In the genomic region with DNA sequence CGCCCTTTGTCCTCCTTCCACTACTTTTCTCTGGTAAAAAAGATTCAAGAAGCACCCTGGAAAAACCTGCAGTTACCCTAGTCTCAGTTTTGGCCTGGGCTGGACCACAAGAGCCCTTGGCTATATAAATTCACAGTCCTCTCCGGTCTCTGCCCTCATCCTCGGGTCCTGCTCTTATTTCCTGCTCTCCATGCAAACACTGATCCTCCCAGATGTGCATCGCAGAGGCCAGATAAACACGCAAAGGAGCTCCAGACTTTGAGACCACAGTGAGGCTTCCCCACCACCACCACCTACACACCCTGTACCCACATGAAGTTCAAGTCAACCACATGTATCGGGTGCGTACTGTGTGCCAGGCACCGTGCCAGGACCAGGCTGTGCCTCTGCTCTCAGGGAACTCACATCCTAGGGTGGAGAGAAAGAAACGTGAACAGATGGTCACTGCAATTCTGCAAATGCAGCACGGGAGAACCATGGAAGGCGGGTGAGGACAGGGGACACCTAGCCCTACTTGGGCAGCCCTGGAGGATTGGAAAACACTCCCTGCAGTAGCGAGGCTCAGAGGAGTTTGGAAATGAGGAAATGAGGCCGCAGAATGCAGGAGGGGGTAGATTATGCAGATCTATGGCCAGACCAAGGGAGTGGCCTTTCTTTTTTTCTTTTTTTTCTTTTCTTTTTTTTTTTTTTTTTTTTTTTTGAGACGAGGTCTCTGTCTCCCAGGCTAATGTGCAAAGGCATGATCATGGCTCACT, we compare ENCODE assay signal across 8 cellular contexts. TPM values are rescaled to one million over a fixed set of nuclear protein-coding genes. Genes with fewer than 3 reads are reported as not detected.
DNase-seq lines count a peak whose midpoint lies in the region; ATAC-seq lines count a peak whose summit lies in the region.

No MANE protein-coding gene starts in this region.

- peak overlapping the region; percentile 63 for H3K4me3 Mint-ChIP-seq in activated CD4-positive, alpha-beta memory T cell treated with anti-CD3 and anti-CD28 coated beads for 36 hours
- peak overlapping the region; percentile 79 for H3K4me3 Mint-ChIP-seq in memory B cell
- H3K4me3 Mint-ChIP-seq in stimulated activated memory B cell treated with anti-CD40 and anti-IgM and Interleukin-4, amounts not matched to agents 10 μg/mL and 1 μg/mL and 100 μg/mL, for 72 hours = peak overlapping the region; percentile 77

- no peaks in the 10 kb centered on the region for H3K9me3 Mint-ChIP-seq in activated CD4-positive, alpha-beta memory T cell treated with anti-CD3 and anti-CD28 coated beads for 36 hours
- H3K9me3 Mint-ChIP-seq in memory B cell = no peaks in the 10 kb centered on the region
- H3K9me3 Mint-ChIP-seq in stimulated activated memory B cell treated with anti-CD40 and anti-IgM and Interleukin-4, amounts not matched to agents 10 μg/mL and 1 μg/mL and 100 μg/mL, for 72 hours = no peaks in the 10 kb centered on the region

- peaks cover 17% of the 10 kb centered on the region for H3K36me3 Mint-ChIP-seq in activated CD4-positive, alpha-beta memory T cell treated with anti-CD3 and anti-CD28 coated beads for 36 hours
- H3K36me3 Mint-ChIP-seq in memory B cell = peaks cover 19% of the 10 kb centered on the region
- peaks cover 32% of the 10 kb centered on the region for H3K36me3 Mint-ChIP-seq in stimulated activated memory B cell treated with anti-CD40 and anti-IgM and Interleukin-4, amounts not matched to agents 10 μg/mL and 1 μg/mL and 100 μg/mL, for 72 hours

- H3K4me3 ChIP-seq in ectodermal cell (ENCODE audit: insufficient read depth, low read depth, low read length) = peak overlapping the region; percentile 37

- peak; percentile 13 for ATAC-seq in GM21528 (IDR thresholded peaks at IDR 0.05; ENCODE audit: low FRiP score, unreplicated experiment)
- ATAC-seq in memory B cell (ENCODE audit: low read depth) = no peak
- peak; percentile 37 for ATAC-seq in stimulated activated memory B cell treated with anti-CD40 and anti-IgM and Interleukin-4, amounts not matched to agents 10 μg/mL and 1 μg/mL and 100 μg/mL, for 72 hours
- ATAC-seq in HG03097 (IDR thresholded peaks at IDR 0.05; ENCODE audit: low FRiP score, unreplicated experiment) = no peak

- intact Hi-C loops in activated CD4-positive, alpha-beta memory T cell treated with anti-CD3 and anti-CD28 coated beads for 36 hours (cut with micrococcal nuclease) = loop anchor here (1.0 to 5.0 kb wide), 7 partner anchors 11 to 980 kb away; a partner anchor contains a TSS

- peaks cover 36% of the 10 kb centered on the region for H3K4me1 Mint-ChIP-seq in activated CD4-positive, alpha-beta memory T cell treated with anti-CD3 and anti-CD28 coated beads for 36 hours (ENCODE audit: low read depth)
- peaks cover 28% of the 10 kb centered on the region for H3K4me1 Mint-ChIP-seq in memory B cell
- H3K4me1 Mint-ChIP-seq in stimulated activated memory B cell treated with anti-CD40 and anti-IgM and Interleukin-4, amounts not matched to agents 10 μg/mL and 1 μg/mL and 100 μg/mL, for 72 hours = peaks cover 56% of the 10 kb centered on the region

- H3K4me1 ChIP-seq in ectodermal cell (ENCODE audit: control insufficient read depth, insufficient read depth, low read length) = peaks cover 20% of the 10 kb centered on the region

- POLR2A ChIA-PET in activated CD4-positive, alpha-beta memory T cell treated with anti-CD3 and anti-CD28 coated beads for 36 hours (lab: Charles Lee) = interaction anchor here (1.0 to 1.2 kb wide), 2 partner anchors 46 to 241 kb away, joined by 3 read pairs; no protein-coding TSS in a partner anchor

- peaks cover 5% of the 10 kb centered on the region for H3K27me3 Mint-ChIP-seq in activated CD4-positive, alpha-beta memory T cell treated with anti-CD3 and anti-CD28 coated beads for 36 hours
- H3K27me3 Mint-ChIP-seq in memory B cell = no peaks in the 10 kb centered on the region
- H3K27me3 Mint-ChIP-seq in stimulated activated memory B cell treated with anti-CD40 and anti-IgM and Interleukin-4, amounts not matched to agents 10 μg/mL and 1 μg/mL and 100 μg/mL, for 72 hours = no peaks in the 10 kb centered on the region

- H3K27ac Mint-ChIP-seq in activated CD4-positive, alpha-beta memory T cell treated with anti-CD3 and anti-CD28 coated beads for 36 hours = peak overlapping the region; percentile 74
- H3K27ac Mint-ChIP-seq in memory B cell = peak overlapping the region; percentile 64
- H3K27ac Mint-ChIP-seq in stimulated activated memory B cell treated with anti-CD40 and anti-IgM and Interleukin-4, amounts not matched to agents 10 μg/mL and 1 μg/mL and 100 μg/mL, for 72 hours = peak overlapping the region; percentile 80

- H3K36me3 ChIP-seq in ectodermal cell (ENCODE audit: control insufficient read depth, insufficient read depth, low read length) = peaks cover 16% of the 10 kb centered on the region

- 69 to 73% methylated on average over 14 of the region's 14 CpGs for WGBS in ectodermal cell, 2 experiments

- CTCF ChIA-PET in activated CD4-positive, alpha-beta memory T cell treated with anti-CD3 and anti-CD28 coated beads for 36 hours (lab: Charles Lee) = interaction anchor here (0.6 to 1.0 kb wide), 3 partner anchors 41 to 120 kb away, joined by 3 to 6 read pairs (median 3); no protein-coding TSS in a partner anchor

- peak overlapping the region; percentile 70 for H3K27ac ChIP-seq in ectodermal cell (ENCODE audit: insufficient read depth, low read depth, low read length, poor library complexity, severe bottlenecking)

- no peaks in the 10 kb centered on the region for H3K9me3 ChIP-seq in ectodermal cell (ENCODE audit: control insufficient read depth, low read length)

- DNase-seq in AML-193 (lab: John Stamatoyannopoulos, UW) (peak; percentile 69 to 81), NCI-H446 (lab: John Stamatoyannopoulos, UW) (peak; percentile 68 to 81), memory B cell (ENCODE audit: low spot score in 2 of 2) (no peak)
- DNase-seq in activated CD4-positive, alpha-beta memory T cell treated with anti-CD3 and anti-CD28 coated beads for 36 hours = peak; percentile 74

- H3K27me3 ChIP-seq in ectodermal cell (ENCODE audit: control insufficient read depth, insufficient read depth, low read length, poor library complexity, severe bottlenecking) = no peaks in the 10 kb centered on the region

RNA-seq across cellular contexts. Expression of a gene that starts 7.5 kb away (rescaled TPM):
- total RNA-seq in activated CD4-positive, alpha-beta memory T cell treated with anti-CD3 and anti-CD28 coated beads for 36 hours = 10 to 100 TPM; 64.4 to 69.7 TPM
- polyA plus RNA-seq in ectodermal cell (2013, experiment 1 of 4) = 67.2 TPM
- 68.7 TPM for polyA plus RNA-seq in ectodermal cell (2013, experiment 2 of 4)
- polyA plus RNA-seq in ectodermal cell (2013, experiment 3 of 4) = 52.5 TPM
- 58.4 TPM for polyA plus RNA-seq in ectodermal cell (2013, experiment 4 of 4)

RNA-seq across cellular contexts. Expression of a gene that starts 11.8 kb away (rescaled TPM):
- not detected for total RNA-seq in activated CD4-positive, alpha-beta memory T cell treated with anti-CD3 and anti-CD28 coated beads for 36 hours
- 0.48 TPM for polyA plus RNA-seq in ectodermal cell (2013, experiment 1 of 4)
- polyA plus RNA-seq in ectodermal cell (2013, experiment 2 of 4) = 0.23 TPM
- polyA plus RNA-seq in ectodermal cell (2013, experiment 3 of 4) = 1.4 TPM
- 0.36 TPM for polyA plus RNA-seq in ectodermal cell (2013, experiment 4 of 4)

RNA-seq across cellular contexts. Expression of a gene that starts 25.1 kb away (rescaled TPM):
- under 1 TPM; 0.10 to 0.26 TPM for total RNA-seq in activated CD4-positive, alpha-beta memory T cell treated with anti-CD3 and anti-CD28 coated beads for 36 hours
- not detected for polyA plus RNA-seq in ectodermal cell (2013, experiment 1 of 4)
- 0.16 TPM for polyA plus RNA-seq in ectodermal cell (2013, experiment 2 of 4)
- not detected for polyA plus RNA-seq in ectodermal cell (2013, experiment 3 of 4)
- not detected for polyA plus RNA-seq in ectodermal cell (2013, experiment 4 of 4)

RNA-seq across cellular contexts. Expression of a gene that starts 50.5 kb away (rescaled TPM):
- total RNA-seq in activated CD4-positive, alpha-beta memory T cell treated with anti-CD3 and anti-CD28 coated beads for 36 hours = not detected
- 0.83 TPM for polyA plus RNA-seq in ectodermal cell (2013, experiment 1 of 4)
- polyA plus RNA-seq in ectodermal cell (2013, experiment 2 of 4) = 0.60 TPM
- 0.59 TPM for polyA plus RNA-seq in ectodermal cell (2013, experiment 3 of 4)
- polyA plus RNA-seq in ectodermal cell (2013, experiment 4 of 4) = 0.73 TPM

Comparison
In these comparisons a context has a peak if more than half of its experiments do, and no peak if none do; other contexts are left out.
1. DNase-seq: peak in AML-193 (2 of 2), NCI-H446 (2 of 2) and activated CD4-positive, alpha-beta memory T cell treated with anti-CD3 and anti-CD28 coated beads for 36 hours (single experiment); none in memory B cell (0 of 2).
2. ATAC-seq: peak in GM21528 (single experiment) and stimulated activated memory B cell treated with anti-CD40 and anti-IgM and Interleukin-4, amounts not matched to agents 10 μg/mL and 1 μg/mL and 100 μg/mL, for 72 hours (single experiment); none in memory B cell (single experiment) and HG03097 (single experiment).
3. Peak in every context shown above with its lines, with median percentiles within 50 percentile points of each other: H3K27ac Mint-ChIP-seq and H3K4me3 Mint-ChIP-seq.